In genomic region chr17:42016952-42017865, GRCh38 we compare ENCODE assay signal across 8 cellular contexts. TPM values are rescaled to one million over a fixed set of nuclear protein-coding genes. Genes with fewer than 3 reads are reported as not detected.
DNase-seq lines count a peak whose midpoint lies in the region; ATAC-seq, FAIRE-seq and TF ChIP-seq lines count a peak whose summit lies in the region.

TSS of gene DNAJC7 (minus strand) at chr17:42017439. CDS start at chr17:42017416, 23 bp downstream.

- in situ Hi-C loops in GM13976 (cut with MboI; ENCODE audit: low sequenced_read_pairs, unreplicated experiment) = no loop called here

- no peaks in the 10 kb centered on the region for H3K9me3 ChIP-seq in T-helper 17 cell (ENCODE audit: control insufficient read depth, low read length, poor library complexity, severe bottlenecking)
- no peaks in the 10 kb centered on the region for H3K9me3 ChIP-seq in right atrium auricular region

- peaks cover 0 to 54% of the 10 kb centered on the region in 2 donors for H3K4me1 ChIP-seq in right atrium auricular region

- ATAC-seq in HG02870 (IDR thresholded peaks at IDR 0.05; ENCODE audit: unreplicated experiment) = peak; percentile 74
- peak; percentile 88 for ATAC-seq in T-helper 17 cell

- peaks cover 5% of the 10 kb centered on the region for H3K36me3 ChIP-seq in right atrium auricular region

- peaks cover 5% of the 10 kb centered on the region for H3K36me3 Mint-ChIP-seq in T-helper 17 cell (ENCODE audit: low read depth)

- peak; percentile 96 for DNase-seq in GM13976 (ENCODE audit: low spot score)
- peak; percentile 91 for DNase-seq in NCI-H1694 (lab: John Stamatoyannopoulos, UW)
- DNase-seq in T-helper 17 cell = peak; percentile 80 to 85 (median 81)
- DNase-seq in amygdala (lab: John Stamatoyannopoulos, UW) = peak; percentile 42 to 97 (median 88)
- peak; percentile 93 for DNase-seq in right atrium auricular region (ENCODE audit: low spot score)
- DNase-seq in pulmonary artery endothelial cell (ENCODE audit: low read depth, low spot score) = peak; percentile 75
- DNase-seq in urothelium cell line (ENCODE audit: low spot score) = peak; percentile 96

- TF ChIP-seq CTCF in GM13976 (IDR thresholded peaks at IDR 0.05; ENCODE audit: borderline replicate concordance, control extremely low read depth, extremely low read depth, insufficient read depth, missing control alignments) = no peak
- peak in 1 of 2 donors; percentile 43 for TF ChIP-seq CTCF in right atrium auricular region (IDR thresholded peaks at IDR 0.05)

- no peaks in the 10 kb centered on the region for H3K27me3 Mint-ChIP-seq in T-helper 17 cell

- H3K27ac Mint-ChIP-seq in T-helper 17 cell = peak within 1 kb of the TSS; percentile 99

- H3K4me1 Mint-ChIP-seq in T-helper 17 cell = peaks cover 44% of the 10 kb centered on the region

- H3K27me3 ChIP-seq in right atrium auricular region = no peaks in the 10 kb centered on the region

- peak; percentile 23 for FAIRE-seq in urothelium cell line (lab: Jason Lieb, UNC)

- peak within 1 kb of the TSS; percentile 83 to 91 for H3K4me3 ChIP-seq in right atrium auricular region

- peak within 1 kb of the TSS; percentile 92 for H3K27ac ChIP-seq in right atrium auricular region

- peak within 1 kb of the TSS; percentile 98 for H3K4me3 Mint-ChIP-seq in T-helper 17 cell

RNA-seq across cellular contexts. Expression of gene DNAJC7, which starts in this region (rescaled TPM):
- total RNA-seq in T-helper 17 cell (100 to 1,000 TPM; 113 to 124 TPM), right atrium auricular region (10 to 100 TPM; 42.7 to 47.1 TPM), pulmonary artery endothelial cell (74.8 and 90.8 TPM in 2 replicates)

Comparison
In these comparisons a context has a peak if more than half of its experiments do, and no peak if none do; other contexts are left out.
1. Peak in every context shown above with its lines: DNase-seq, ATAC-seq, H3K4me3 ChIP-seq and H3K27ac ChIP-seq.